Comparison of ENCODE assay signal across 27 cellular contexts in the genomic region with DNA sequence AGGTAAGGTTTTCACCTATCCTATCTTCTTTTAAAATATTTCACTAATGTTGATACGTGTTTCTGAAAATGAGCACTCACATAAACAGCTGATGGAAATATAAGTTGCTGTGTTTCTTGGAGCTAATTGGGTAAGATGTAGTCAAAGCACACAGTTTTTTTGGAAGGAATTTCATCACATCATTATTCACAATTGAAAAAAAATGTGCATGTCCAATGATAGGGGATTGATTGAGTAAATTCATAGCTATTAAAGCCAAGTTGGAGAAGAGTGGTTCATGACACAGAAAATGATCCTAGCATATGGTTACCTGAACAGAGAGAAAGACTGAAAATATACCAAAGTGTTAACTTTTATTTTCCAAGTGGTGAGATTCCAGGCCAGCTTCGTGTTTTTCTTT.
"Had no signal": no experiment of that assay in that cellular context is flagged by ENCODE, and none has a peak within 500 bp of the region (broad histone marks: within the 10 kb centered on the region; RNA-seq: fewer than 3 reads in every experiment).

No MANE protein-coding gene starts in this region.

- H3K4me1 ChIP-seq: left lung, lower lobe of right lung, parathyroid adenoma, spleen had no signal

- H3K27ac ChIP-seq: left lung, lower lobe of right lung, neural progenitor cell, neutrophil, parathyroid adenoma, spleen, tibial nerve, uterus had no signal

- H3K9me3 ChIP-seq: left lung, lower lobe of right lung, neutrophil, spleen, uterus had no signal

- H3K9me3 Mint-ChIP-seq: immature natural killer cell had no signal

- H3K27me3 ChIP-seq: left lung, neural progenitor cell, neutrophil, spleen, tibial nerve, uterus had no signal

- H3K9ac ChIP-seq: neural progenitor cell, parathyroid adenoma had no signal

- H2AFZ ChIP-seq: neural progenitor cell, parathyroid adenoma had no signal

- H3K4me3 Mint-ChIP-seq: immature natural killer cell; naive B cell; natural killer cell; nephron progenitor cell; neural progenitor cell; stimulated activated effector memory CD8-positive, alpha-beta T cell treated with anti-CD3 and anti-CD28 coated beads, Interleukin-12 subunit alpha, Interleukin-12 subunit beta, amount 100 ng/mL, for 72 hours; stimulated activated naive CD8-positive, alpha-beta T cell treated with anti-CD3 and anti-CD28 coated beads, Interleukin-15, Interleukin-2, amounts not matched to agents 100 ng/mL and 50 ng/mL, for 24 hours; type B pancreatic cell had no signal

- H3K27me3 Mint-ChIP-seq: type B pancreatic cell had no signal

- H3K36me3 Mint-ChIP-seq: immature natural killer cell; naive B cell; natural killer cell; stimulated activated effector memory CD8-positive, alpha-beta T cell treated with anti-CD3 and anti-CD28 coated beads, Interleukin-12 subunit alpha, Interleukin-12 subunit beta, amount 100 ng/mL, for 72 hours had no signal

- ATAC-seq: left colon; left lung; lower lobe of right lung; natural killer cell; right cardiac atrium; sciatic nerve; stimulated activated effector memory CD8-positive, alpha-beta T cell treated with anti-CD3 and anti-CD28 coated beads, Interleukin-12 subunit alpha, Interleukin-12 subunit beta, amount 100 ng/mL, for 72 hours had no signal

- H3K4me3 ChIP-seq: left lung, lower lobe of right lung, neural progenitor cell, spleen, tibial nerve, uterus had no signal

- H3K79me2 ChIP-seq: parathyroid adenoma had no signal

- DNase-seq: hypothalamus; immature natural killer cell; kidney; left colon; left lung; lower lobe of right lung; mammary epithelial cell; mesenchymal stem cell; naive B cell; natural killer cell; nephron progenitor cell; occipital lobe; right cardiac atrium; small intestine; spleen; stimulated activated CD4-positive, alpha-beta T cell treated with anti-CD3 and anti-CD28 coated beads, Interleukin-4, amount 100 ng/mL, for 24 hours; stimulated activated naive CD4-positive, alpha-beta T cell; uterus had no signal

- H3K4me2 ChIP-seq: neural progenitor cell had no signal

- H3K4me1 Mint-ChIP-seq: immature natural killer cell; naive B cell; natural killer cell; stimulated activated effector memory CD8-positive, alpha-beta T cell treated with anti-CD3 and anti-CD28 coated beads, Interleukin-12 subunit alpha, Interleukin-12 subunit beta, amount 100 ng/mL, for 72 hours had no signal

- H3K27ac Mint-ChIP-seq: immature natural killer cell; naive B cell; natural killer cell; nephron progenitor cell; neural progenitor cell; progenitor cell of endocrine pancreas; stimulated activated effector memory CD8-positive, alpha-beta T cell treated with anti-CD3 and anti-CD28 coated beads, Interleukin-12 subunit alpha, Interleukin-12 subunit beta, amount 100 ng/mL, for 72 hours; stimulated activated naive CD8-positive, alpha-beta T cell treated with anti-CD3 and anti-CD28 coated beads, Interleukin-15, Interleukin-2, amounts not matched to agents 100 ng/mL and 50 ng/mL, for 24 hours; type B pancreatic cell had no signal

- H3K36me3 ChIP-seq: left lung, lower lobe of right lung, neutrophil, spleen, uterus had no signal
